In the genomic region with DNA sequence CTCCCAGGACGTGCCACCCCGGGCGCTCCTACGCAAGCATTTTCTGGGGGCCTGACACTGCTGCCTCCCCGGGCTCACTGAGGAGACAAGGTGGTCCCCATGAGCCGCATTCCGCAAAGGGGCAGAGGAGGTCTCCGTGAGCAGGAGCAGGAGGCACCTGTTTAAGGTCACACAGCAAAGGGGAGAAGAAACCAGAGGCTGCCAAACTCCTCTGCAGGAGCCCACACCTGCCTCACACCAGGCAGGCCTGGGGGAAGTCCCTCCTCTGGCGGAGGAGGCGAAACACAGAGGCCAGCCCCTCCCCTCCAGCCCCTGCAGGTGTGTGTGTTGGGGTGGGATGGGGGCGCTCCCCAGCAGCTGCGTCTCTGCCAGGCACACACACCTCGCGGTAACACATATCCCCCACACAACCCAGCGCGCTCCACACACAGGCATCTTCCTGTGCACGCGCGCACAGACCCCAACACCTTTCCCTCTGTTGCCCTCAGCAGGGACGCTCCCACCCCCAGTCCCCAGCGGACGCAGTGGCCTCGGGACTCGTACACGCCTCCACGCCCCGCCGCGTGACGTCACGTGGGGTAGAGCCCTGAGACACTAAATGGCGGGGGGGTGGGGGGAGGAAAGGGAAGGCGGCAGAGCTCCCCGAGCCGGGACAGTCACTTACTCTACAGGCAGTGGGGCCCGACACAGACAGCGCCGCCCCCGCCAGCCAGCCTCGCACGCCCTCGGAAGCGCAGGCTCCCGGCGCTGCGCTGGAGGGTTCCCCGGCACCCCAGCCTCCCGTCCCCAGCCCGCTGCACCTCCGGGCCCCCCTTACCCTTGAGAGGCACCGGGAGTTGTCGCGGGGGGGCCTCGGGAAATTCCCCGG, we compare ENCODE assay signal across 8 cellular contexts. TPM values are rescaled to one million over a fixed set of nuclear protein-coding genes. Genes with fewer than 3 reads are reported as not detected.
DNase-seq lines count a peak whose midpoint lies in the region; ATAC-seq and TF ChIP-seq lines count a peak whose summit lies in the region.

No MANE protein-coding gene starts in this region.

- peak overlapping the region; percentile 41 for H3K4me3 Mint-ChIP-seq in endodermal cell

- no peak overlapping the region for H3K9ac ChIP-seq in endodermal cell (ENCODE audit: extremely low read depth, low read length, poor library complexity, severe bottlenecking)
- H3K9ac ChIP-seq in smooth muscle cell (ENCODE audit: low read depth): no peak overlapping the region

- peak overlapping the region; percentile 87 for H3K4me2 ChIP-seq in smooth muscle cell

- H3K4me3 ChIP-seq in endodermal cell (ENCODE audit: low read length): no peak overlapping the region
- peak overlapping the region; percentile 37 for H3K4me3 ChIP-seq in smooth muscle cell

- peak; percentile 71 for ATAC-seq in GM19452 (IDR thresholded peaks at IDR 0.05; ENCODE audit: unreplicated experiment)
- peak; percentile 63 for ATAC-seq in HG03520 (IDR thresholded peaks at IDR 0.05; ENCODE audit: unreplicated experiment)

- H3K27me3 ChIP-seq in endodermal cell (ENCODE audit: control insufficient read depth, insufficient read depth, low read length, poor library complexity, severe bottlenecking): peaks cover 96% of the 10 kb centered on the region
- peaks cover 42% of the 10 kb centered on the region for H3K27me3 ChIP-seq in smooth muscle cell (ENCODE audit: low read depth)

- peaks cover 6% of the 10 kb centered on the region for H3K9me3 ChIP-seq in endodermal cell (ENCODE audit: control insufficient read depth, low read length)
- H3K9me3 ChIP-seq in smooth muscle cell (replicated peaks; ENCODE audit: low read depth): no peaks in the 10 kb centered on the region

- no peak for TF ChIP-seq CTCF in endodermal cell (conservative IDR thresholded peaks at IDR 0.05)
- no peak for TF ChIP-seq CTCF in smooth muscle cell (IDR thresholded peaks at IDR 0.05; ENCODE audit: borderline replicate concordance, insufficient read depth, poor library complexity, severe bottlenecking)

- 5 to 8% methylated on average over 23 to 51 of the region's 55 CpGs for WGBS in endodermal cell (ENCODE audit: insufficient coverage in 1 of 2, insufficient read length in 1 of 2), 2 experiments
- 7% methylated on average over 37 of the region's 55 CpGs for WGBS in smooth muscle cell (ENCODE audit: low lambda C conversion rate)

- H3K4me1 ChIP-seq in endodermal cell (ENCODE audit: control insufficient read depth, insufficient read depth, low read length) (no peaks in the 10 kb centered on the region), smooth muscle cell (ENCODE audit: low read depth) (peaks cover 26% of the 10 kb centered on the region)

- H3K27ac Mint-ChIP-seq in endodermal cell: no peak overlapping the region

- peaks cover 3% of the 10 kb centered on the region for H3K9me3 Mint-ChIP-seq in endodermal cell

- no peaks in the 10 kb centered on the region for H3F3A ChIP-seq in smooth muscle cell (ENCODE audit: low read depth)

- no peaks in the 10 kb centered on the region for H4K20me1 ChIP-seq in smooth muscle cell (ENCODE audit: low read depth)

- peaks cover 6% of the 10 kb centered on the region for H3K4me1 Mint-ChIP-seq in endodermal cell

- peaks cover 98% of the 10 kb centered on the region for H3K27me3 Mint-ChIP-seq in endodermal cell (ENCODE audit: insufficient read depth)

- H3K36me3 Mint-ChIP-seq in endodermal cell (ENCODE audit: low read depth): no peaks in the 10 kb centered on the region

- no peaks in the 10 kb centered on the region for H3K79me2 ChIP-seq in smooth muscle cell (ENCODE audit: low read depth)

- H3K27ac ChIP-seq in endodermal cell (ENCODE audit: low read depth, low read length) (no peak overlapping the region), smooth muscle cell (ENCODE audit: low read depth) (no peak overlapping the region)

- H2AFZ ChIP-seq in smooth muscle cell (ENCODE audit: low read depth): no peak overlapping the region

- H3K36me3 ChIP-seq in endodermal cell (ENCODE audit: control insufficient read depth, insufficient read depth, low read length) (no peaks in the 10 kb centered on the region), smooth muscle cell (ENCODE audit: low read depth) (no peaks in the 10 kb centered on the region)

- DNase-seq in DMS79 (lab: John Stamatoyannopoulos, UW) (peak; percentile 39), endodermal cell (peak; percentile 77), smooth muscle cell (lab: John Stamatoyannopoulos, UW; ENCODE audit: unreplicated experiment) (no peak), GF-D8 (lab: John Stamatoyannopoulos, UW) (no peak), DMS114 treated with DMSO at 0.1 percent for 48 hours (lab: John Stamatoyannopoulos, UW; ENCODE audit: unreplicated experiment) (no peak)
- peak; percentile 69 for DNase-seq in activated CD4-positive, alpha-beta T cell treated with anti-CD3 and anti-CD28 coated beads for 48 hours

RNA-seq across cellular contexts. Expression of a gene that starts 0.5 kb away (rescaled TPM):
- total RNA-seq in endodermal cell (not detected), smooth muscle cell (3.5 and 3.6 TPM in 2 replicates)
- polyA plus RNA-seq in endodermal cell (2013, experiment 1 of 2): 0.89 TPM
- 0.58 TPM for polyA plus RNA-seq in endodermal cell (2013, experiment 2 of 2)
- 2.3 and 21.2 TPM in 2 replicates for polyA plus RNA-seq in smooth muscle cell

RNA-seq across cellular contexts. Expression of a gene that starts 20.5 kb away (rescaled TPM):
- total RNA-seq in endodermal cell: not detected
- polyA plus RNA-seq in endodermal cell (2013, experiment 1 of 2): not detected
- 0.21 TPM for polyA plus RNA-seq in endodermal cell (2013, experiment 2 of 2)
- total RNA-seq in smooth muscle cell: 9.3 and 12.1 TPM in 2 replicates
- 7.9 and 44.6 TPM in 2 replicates for polyA plus RNA-seq in smooth muscle cell

RNA-seq across cellular contexts. Expression of a gene that starts 48.5 kb away (rescaled TPM):
- total RNA-seq in endodermal cell (not detected), smooth muscle cell (not detected in 2 replicates)
- not detected for polyA plus RNA-seq in endodermal cell (2013, experiment 1 of 2)
- polyA plus RNA-seq in endodermal cell (2013, experiment 2 of 2): not detected
- not detected in 2 replicates for polyA plus RNA-seq in smooth muscle cell

Comparison
In these comparisons a context has a peak if more than half of its experiments do, and no peak if none do; other contexts are left out.
1. DNase-seq: peak in DMS79 (single experiment), activated CD4-positive, alpha-beta T cell treated with anti-CD3 and anti-CD28 coated beads for 48 hours (single experiment) and endodermal cell (single experiment); none in smooth muscle cell (single experiment), GF-D8 (single experiment) and DMS114 treated with DMSO at 0.1 percent for 48 hours (single experiment).